1 cellular context compared by ENCODE assay signal in genomic region chr1:18140411-18140810, GRCh38.
TF ChIP-seq lines count a peak whose summit lies in the region.

No MANE protein-coding gene starts in this region.

TF ChIP-seq in A549, 52 proteins besides CTCF, POLR2A, EP300 and RAD21 (continued from another document):
- TF ChIP-seq ELK1 (IDR thresholded peaks at IDR 0.05; ENCODE audit: low read depth, low read length): no peak
- TF ChIP-seq JUNB (IDR thresholded peaks at IDR 0.05): no peak
TF ChIP-seq in A549: peak in this region for 0.
